In genomic region chr6:144482142-144482541, GRCh38 we compare ENCODE assay signal across 8 cellular contexts.
DNase-seq lines count a peak whose midpoint lies in the region; ATAC-seq and TF ChIP-seq lines count a peak whose summit lies in the region.

No MANE protein-coding gene starts in this region.

- peak; percentile 53 for TF ChIP-seq CTCF in mesothelial cell of epicardium (IDR thresholded peaks at IDR 0.05; ENCODE audit: unreplicated experiment)

- no peak overlapping the region for H3K4me3 Mint-ChIP-seq in activated CD4-positive, alpha-beta memory T cell treated with anti-CD3 and anti-CD28 coated beads, Interleukin-2, amount 10 ng/mL, durations not matched to agents 7 days and 5 days
- no peak overlapping the region for H3K4me3 Mint-ChIP-seq in mesothelial cell of epicardium

- no peak overlapping the region for H3K27ac ChIP-seq in effector memory CD4-positive, alpha-beta T cell (ENCODE audit: insufficient read depth, low read length, poor library complexity, severe bottlenecking)

- H3K9me3 ChIP-seq in effector memory CD4-positive, alpha-beta T cell (ENCODE audit: control insufficient read depth, low read length): no peaks in the 10 kb centered on the region

- peak; percentile 71 for DNase-seq in AG08396 (ENCODE audit: low spot score)
- peak; percentile 62 for DNase-seq in NCI-H748 treated with DMSO at 0.1 percent for 48 hours (lab: John Stamatoyannopoulos, UW)
- DNase-seq in activated CD4-positive, alpha-beta memory T cell treated with anti-CD3 and anti-CD28 coated beads, Interleukin-2, amount 10 ng/mL, durations not matched to agents 7 days and 5 days: peak; percentile 76
- DNase-seq in effector memory CD4-positive, alpha-beta T cell: peak; percentile 29 to 55 (median 43)
- DNase-seq in mesothelial cell of epicardium (ENCODE audit: low spot score in 2 of 2, unreplicated experiment in 2 of 2): peak in 1 of 2 experiments; percentile 72
- DNase-seq in stimulated activated CD8-positive, alpha-beta memory T cell treated with anti-CD3 and anti-CD28 coated beads, Interleukin-4, amount 100 ng/mL, for 4 hours (ENCODE audit: low read depth in 2 of 2, low spot score in 1 of 2): peak; percentile 33 to 43

- H3K4me1 ChIP-seq in effector memory CD4-positive, alpha-beta T cell (ENCODE audit: control insufficient read depth, insufficient read depth, low read length, poor library complexity, severe bottlenecking): no peaks in the 10 kb centered on the region

- CTCF ChIA-PET in activated CD4-positive, alpha-beta memory T cell treated with anti-CD3 and anti-CD28 coated beads, Interleukin-2, amount 10 ng/mL, durations not matched to agents 7 days and 5 days (lab: Charles Lee): interaction anchor here (0.5 to 3.7 kb wide), 24 partner anchors 8 to 386 kb away, joined by 3 to 20 read pairs (median 4); partner anchors contain the start of genes SF3B5 and UTRN

- no peaks in the 10 kb centered on the region for H3K27me3 ChIP-seq in effector memory CD4-positive, alpha-beta T cell (replicated peaks; ENCODE audit: control insufficient read depth, insufficient read depth, low read length, poor library complexity, severe bottlenecking)

- no peaks in the 10 kb centered on the region for H3K27me3 Mint-ChIP-seq in activated CD4-positive, alpha-beta memory T cell treated with anti-CD3 and anti-CD28 coated beads, Interleukin-2, amount 10 ng/mL, durations not matched to agents 7 days and 5 days
- no peaks in the 10 kb centered on the region for H3K27me3 Mint-ChIP-seq in mesothelial cell of epicardium (ENCODE audit: low read depth)

- H3K4me1 Mint-ChIP-seq in activated CD4-positive, alpha-beta memory T cell treated with anti-CD3 and anti-CD28 coated beads, Interleukin-2, amount 10 ng/mL, durations not matched to agents 7 days and 5 days: peaks cover 18% of the 10 kb centered on the region
- peaks cover 5% of the 10 kb centered on the region for H3K4me1 Mint-ChIP-seq in mesothelial cell of epicardium

- H3K4me3 ChIP-seq in effector memory CD4-positive, alpha-beta T cell (ENCODE audit: insufficient read depth, low read depth, low read length, poor library complexity, severe bottlenecking): no peak overlapping the region

- H3K36me3 Mint-ChIP-seq in activated CD4-positive, alpha-beta memory T cell treated with anti-CD3 and anti-CD28 coated beads, Interleukin-2, amount 10 ng/mL, durations not matched to agents 7 days and 5 days (ENCODE audit: low read depth): peaks cover 46% of the 10 kb centered on the region
- peaks cover 17% of the 10 kb centered on the region for H3K36me3 Mint-ChIP-seq in mesothelial cell of epicardium

- H3K27ac Mint-ChIP-seq in activated CD4-positive, alpha-beta memory T cell treated with anti-CD3 and anti-CD28 coated beads, Interleukin-2, amount 10 ng/mL, durations not matched to agents 7 days and 5 days: no peak overlapping the region
- no peak overlapping the region for H3K27ac Mint-ChIP-seq in mesothelial cell of epicardium

- POLR2A ChIA-PET in activated CD4-positive, alpha-beta memory T cell treated with anti-CD3 and anti-CD28 coated beads, Interleukin-2, amount 10 ng/mL, durations not matched to agents 7 days and 5 days (lab: Charles Lee): interaction anchor here (1.0 to 1.5 kb wide), 4 partner anchors 14 to 1253 kb away, joined by 3 to 6 read pairs (median 3); partner anchors contain the start of gene EPM2A

- peaks cover 43% of the 10 kb centered on the region for H3K36me3 ChIP-seq in effector memory CD4-positive, alpha-beta T cell (ENCODE audit: control insufficient read depth, insufficient read depth, low read length)

- ATAC-seq in GM18858 (IDR thresholded peaks at IDR 0.05; ENCODE audit: unreplicated experiment) (peak; percentile 79), HG03280 (IDR thresholded peaks at IDR 0.05; ENCODE audit: unreplicated experiment) (peak; percentile 80)

- no peaks in the 10 kb centered on the region for H3K9me3 Mint-ChIP-seq in activated CD4-positive, alpha-beta memory T cell treated with anti-CD3 and anti-CD28 coated beads, Interleukin-2, amount 10 ng/mL, durations not matched to agents 7 days and 5 days
- no peaks in the 10 kb centered on the region for H3K9me3 Mint-ChIP-seq in mesothelial cell of epicardium
